In genomic region chr11:27087425-27087824, GRCh38 we compare ENCODE assay signal across 20 cellular contexts. TPM values are rescaled to one million over a fixed set of nuclear protein-coding genes. Genes with fewer than 3 reads are reported as not detected.
A peak's percentile ranks its signal among the peaks of the same experiment; 100 is the strongest.
DNase-seq lines count a peak whose midpoint lies in the region; ATAC-seq, FAIRE-seq and TF ChIP-seq lines count a peak whose summit lies in the region.
"Had no signal": no experiment of that assay in that cellular context is flagged by ENCODE, and none has a peak within 500 bp of the region (broad histone marks: within the 10 kb centered on the region; RNA-seq: fewer than 3 reads in every experiment).

No MANE protein-coding gene starts in this region.

- POLR2A ChIA-PET in AG04449 (lab: Yijun Ruan, JAX): interaction anchor here (0.8 kb wide), 1 partner anchor 12 kb away, joined by 4 read pairs; no protein-coding TSS in a partner anchor
- POLR2A ChIA-PET in RWPE1 (lab: Yijun Ruan, JAX; ENCODE audit: low non-redundant PET): no interaction called here

- dilution Hi-C loops in keratinocyte (cut with MboI; ENCODE audit: extremely low pct_ligation_motif_present, low sequenced_read_pairs): no loop called here

- H3K4me1 ChIP-seq in keratinocyte (ENCODE audit: control insufficient read depth, extremely low read depth, insufficient read depth, low read length): peaks cover 31% of the 10 kb centered on the region
- H3K4me1 ChIP-seq: BLaER1, HAP-1 had no signal

- H3K4me3 Mint-ChIP-seq in chondrocyte (ENCODE audit: unreplicated experiment): no peak overlapping the region
- no peak overlapping the region for H3K4me3 Mint-ChIP-seq in activated naive CD4-positive, alpha-beta T cell treated with anti-CD3 and anti-CD28 coated beads, Interleukin-2, amount 10 ng/mL, durations not matched to agents 7 days and 5 days
- H3K4me3 Mint-ChIP-seq in activated T-cell treated with anti-CD3 and anti-CD28 coated beads, Interleukin-2, amount 50 U/mL, for 24 hours: no peak overlapping the region
- H3K4me3 Mint-ChIP-seq: CD8-positive, alpha-beta T cell had no signal

- peak overlapping the region; percentile 71 for H3K27ac Mint-ChIP-seq in chondrocyte (ENCODE audit: unreplicated experiment)
- no peak overlapping the region for H3K27ac Mint-ChIP-seq in activated naive CD4-positive, alpha-beta T cell treated with anti-CD3 and anti-CD28 coated beads, Interleukin-2, amount 10 ng/mL, durations not matched to agents 7 days and 5 days
- no peak overlapping the region for H3K27ac Mint-ChIP-seq in activated T-cell treated with anti-CD3 and anti-CD28 coated beads, Interleukin-2, amount 50 U/mL, for 24 hours
- H3K27ac Mint-ChIP-seq: CD8-positive, alpha-beta T cell had no signal

- no peak for ATAC-seq in HG03135 (IDR thresholded peaks at IDR 0.05; ENCODE audit: unreplicated experiment)
- ATAC-seq: CD8-positive, alpha-beta T cell; Panc1 had no signal

- DNase-seq in AG04449 (ENCODE audit: low read depth, low spot score) (peak; percentile 54), RWPE1 (ENCODE audit: low spot score) (peak; percentile 8), chondrocyte (ENCODE audit: low spot score) (no peak), keratinocyte (ENCODE audit: low read depth, low spot score) (no peak), GF-D8 (lab: John Stamatoyannopoulos, UW) (no peak)
- no peak for DNase-seq in activated naive CD4-positive, alpha-beta T cell treated with anti-CD3 and anti-CD28 coated beads, Interleukin-2, amount 10 ng/mL, durations not matched to agents 7 days and 5 days
- no peak for DNase-seq in activated T-cell treated with anti-CD3 and anti-CD28 coated beads, Interleukin-2, amount 50 U/mL, for 24 hours
- DNase-seq: CD8-positive, alpha-beta T cell; MM.1S; NCI-H1092 treated with DMSO at 0.1 percent for 48 hours; NCI-H1694 treated with DMSO at 0.1 percent for 48 hours; NCI-H226; NCI-H524 treated with DMSO at 0.1 percent for 48 hours; Right ventricle myocardium superior had no signal

- no peaks in the 10 kb centered on the region for H3K9me3 ChIP-seq in keratinocyte (ENCODE audit: control insufficient read depth, low read depth, low read length)
- H3K9me3 ChIP-seq: HAP-1 had no signal

- FAIRE-seq in keratinocyte (lab: Jason Lieb, UNC): peak; percentile 29

- TF ChIP-seq CTCF in AG04449 (IDR thresholded peaks at IDR 0.05; ENCODE audit: insufficient read depth, low read length, missing control alignments) (no peak), RWPE1 (conservative IDR thresholded peaks at IDR 0.05; ENCODE audit: low read depth) (no peak), chondrocyte (IDR thresholded peaks at IDR 0.05) (no peak), keratinocyte (optimal IDR thresholded peaks at IDR 0.05 in 1 of 3, IDR thresholded peaks at IDR 0.05 in 1 of 3, conservative IDR thresholded peaks at IDR 0.05 in 1 of 3; ENCODE audit: extremely low read depth in 1 of 3, insufficient read depth in 2 of 3, low read length in 3 of 3) (no peak)

- H3K4me3 ChIP-seq in AG04449 (ENCODE audit: low read depth, low read length): no peak overlapping the region
- no peak overlapping the region for H3K4me3 ChIP-seq in keratinocyte (ENCODE audit: control insufficient read depth in 2 of 3, extremely low read depth in 1 of 3, insufficient read depth in 2 of 3, low read depth in 1 of 3, low read length in 3 of 3)
- H3K4me3 ChIP-seq: BLaER1, HAP-1 had no signal

- H3K9me1 ChIP-seq in keratinocyte (ENCODE audit: control insufficient read depth, extremely low read depth, insufficient read depth, low read length): no peaks in the 10 kb centered on the region

- H3K79me2 ChIP-seq in keratinocyte (ENCODE audit: control insufficient read depth, insufficient read depth, low read length): no peaks in the 10 kb centered on the region

- peaks cover 13% of the 10 kb centered on the region for H3K36me3 Mint-ChIP-seq in chondrocyte (ENCODE audit: low read depth)
- H3K36me3 Mint-ChIP-seq in activated naive CD4-positive, alpha-beta T cell treated with anti-CD3 and anti-CD28 coated beads, Interleukin-2, amount 10 ng/mL, durations not matched to agents 7 days and 5 days: no peaks in the 10 kb centered on the region
- no peaks in the 10 kb centered on the region for H3K36me3 Mint-ChIP-seq in activated T-cell treated with anti-CD3 and anti-CD28 coated beads, Interleukin-2, amount 50 U/mL, for 24 hours (ENCODE audit: low read depth)
- H3K36me3 Mint-ChIP-seq: CD8-positive, alpha-beta T cell had no signal

- H3K27me3 ChIP-seq in keratinocyte (ENCODE audit: control insufficient read depth, extremely low read depth, insufficient read depth, low read length): no peaks in the 10 kb centered on the region
- H3K27me3 ChIP-seq: BLaER1 had no signal

- H4K20me1 ChIP-seq in keratinocyte (ENCODE audit: control insufficient read depth, extremely low read depth, insufficient read depth, low read length): no peaks in the 10 kb centered on the region
- H4K20me1 ChIP-seq: BLaER1 had no signal

- no peak overlapping the region for H2AFZ ChIP-seq in keratinocyte (ENCODE audit: control insufficient read depth, low read length)

- no peak overlapping the region for H3K9ac ChIP-seq in keratinocyte (ENCODE audit: control insufficient read depth, extremely low read depth, insufficient read depth, low read length)
- H3K9ac ChIP-seq: BLaER1 had no signal

- H3K27me3 Mint-ChIP-seq in chondrocyte (ENCODE audit: low read depth): no peaks in the 10 kb centered on the region
- no peaks in the 10 kb centered on the region for H3K27me3 Mint-ChIP-seq in activated naive CD4-positive, alpha-beta T cell treated with anti-CD3 and anti-CD28 coated beads, Interleukin-2, amount 10 ng/mL, durations not matched to agents 7 days and 5 days
- no peaks in the 10 kb centered on the region for H3K27me3 Mint-ChIP-seq in activated T-cell treated with anti-CD3 and anti-CD28 coated beads, Interleukin-2, amount 50 U/mL, for 24 hours

- H3K27ac ChIP-seq in RWPE1 (no peak overlapping the region), keratinocyte (ENCODE audit: control insufficient read depth, insufficient read depth, low read length) (no peak overlapping the region)
- H3K27ac ChIP-seq: BLaER1 had no signal

- CTCF ChIA-PET in AG04449 (lab: Yijun Ruan, JAX): interaction anchor here (3.0 kb wide), 1 partner anchor 71 kb away, joined by 8 read pairs; no protein-coding TSS in a partner anchor
- CTCF ChIA-PET in RWPE1 (lab: Yijun Ruan, JAX): no interaction called here
- CTCF ChIA-PET in activated naive CD4-positive, alpha-beta T cell treated with anti-CD3 and anti-CD28 coated beads, Interleukin-2, amount 10 ng/mL, durations not matched to agents 7 days and 5 days (lab: Charles Lee): no interaction called here

- H3K36me3 ChIP-seq in keratinocyte (ENCODE audit: control insufficient read depth in 2 of 2, extremely low read depth in 1 of 2, insufficient read depth in 2 of 2, low read length in 2 of 2): no peaks in the 10 kb centered on the region
- H3K36me3 ChIP-seq: BLaER1, HAP-1 had no signal

- H3K4me1 Mint-ChIP-seq in chondrocyte (ENCODE audit: low read depth): peaks cover 54% of the 10 kb centered on the region
- H3K4me1 Mint-ChIP-seq in activated naive CD4-positive, alpha-beta T cell treated with anti-CD3 and anti-CD28 coated beads, Interleukin-2, amount 10 ng/mL, durations not matched to agents 7 days and 5 days: no peaks in the 10 kb centered on the region
- H3K4me1 Mint-ChIP-seq in activated T-cell treated with anti-CD3 and anti-CD28 coated beads, Interleukin-2, amount 50 U/mL, for 24 hours (ENCODE audit: low read depth): no peaks in the 10 kb centered on the region

- H3K9me3 Mint-ChIP-seq in chondrocyte (ENCODE audit: low read depth): peaks cover 17% of the 10 kb centered on the region
- H3K9me3 Mint-ChIP-seq in activated naive CD4-positive, alpha-beta T cell treated with anti-CD3 and anti-CD28 coated beads, Interleukin-2, amount 10 ng/mL, durations not matched to agents 7 days and 5 days: peaks cover 10% of the 10 kb centered on the region
- peaks cover 15% of the 10 kb centered on the region for H3K9me3 Mint-ChIP-seq in activated T-cell treated with anti-CD3 and anti-CD28 coated beads, Interleukin-2, amount 50 U/mL, for 24 hours

- peak overlapping the region; percentile 20 for H3K4me2 ChIP-seq in keratinocyte (ENCODE audit: control insufficient read depth, extremely low read depth, insufficient read depth, low read depth, low read length)
- H3K4me2 ChIP-seq: BLaER1 had no signal

RNA-seq across cellular contexts. Expression of gene BBOX1, which starts 46.8 kb away (rescaled TPM):
- total RNA-seq in chondrocyte: 0.51 to 4.2 TPM (median 0.90 TPM) in 3 replicates
- 0.58 to 3.6 TPM (median 2.4 TPM) in 3 replicates for polyA plus RNA-seq in keratinocyte
- polyA plus RNA-seq in keratinocyte (2011; ENCODE audit: low read depth): 13.3 TPM
- 1.5 and 3.1 TPM in 2 replicates for polyA plus RNA-seq in keratinocyte (2011; cell fraction: cytosol; rRNA removed)
- polyA plus RNA-seq in keratinocyte (2011; cell fraction: nucleus; rRNA removed): 1.1 and 1.6 TPM in 2 replicates
- 0.92 and 19.2 TPM in 2 replicates for polyA plus RNA-seq in keratinocyte (2012; ENCODE audit: low replicate concordance)
- polyA minus RNA-seq in keratinocyte: 2.1 to 2.5 TPM in 2 of 3 replicates, not detected in the other
- polyA minus RNA-seq in keratinocyte (2011; cell fraction: cytosol; rRNA and poly(A)+ RNA removed): not detected
- polyA minus RNA-seq in keratinocyte (2011; cell fraction: nucleus; rRNA and poly(A)+ RNA removed): 1.2 and 2.1 TPM in 2 replicates
- total RNA-seq: A172; CD8-positive, alpha-beta T cell; G401; Right ventricle myocardium superior had no signal

Comparison
In these comparisons a context has a peak if more than half of its experiments do, and no peak if none do; other contexts are left out.
1. DNase-seq: peak in AG04449 (single experiment) and RWPE1 (single experiment); none in chondrocyte (single experiment), keratinocyte (single experiment), activated naive CD4-positive, alpha-beta T cell treated with anti-CD3 and anti-CD28 coated beads, Interleukin-2, amount 10 ng/mL, durations not matched to agents 7 days and 5 days (single experiment), activated T-cell treated with anti-CD3 and anti-CD28 coated beads, Interleukin-2, amount 50 U/mL, for 24 hours (single experiment) and GF-D8 (single experiment).